Comparison of ENCODE assay signal across 8 cellular contexts in genomic region chr11:63813563-63814382, GRCh38. TPM values are rescaled to one million over a fixed set of nuclear protein-coding genes. Genes with fewer than 3 reads are reported as not detected.
DNase-seq lines count a peak whose midpoint lies in the region; ATAC-seq, FAIRE-seq and TF ChIP-seq lines count a peak whose summit lies in the region.

No MANE protein-coding gene starts in this region.

- H3K4me1 Mint-ChIP-seq in nephron = peaks cover 29% of the 10 kb centered on the region

- POLR2A ChIA-PET in AG04449 (lab: Yijun Ruan, JAX) = interaction anchor here (0.7 kb wide), 1 partner anchor 11 kb away, joined by 3 read pairs; no protein-coding TSS in a partner anchor

- peaks cover 34% of the 10 kb centered on the region for H3K36me3 Mint-ChIP-seq in nephron (ENCODE audit: low read depth)

- no peaks in the 10 kb centered on the region for H3K27me3 Mint-ChIP-seq in nephron (ENCODE audit: low read depth)

- H3K27ac Mint-ChIP-seq in nephron = peak overlapping the region in 2 of 3 experiments; percentile 30 to 46

- no peaks in the 10 kb centered on the region for H3K9me3 Mint-ChIP-seq in nephron

- H3K4me3 ChIP-seq in AG04449 (ENCODE audit: low read depth, low read length) = peak overlapping the region; percentile 95

- H3K4me3 Mint-ChIP-seq in nephron = peak overlapping the region; percentile 88 to 92 (median 91)

- no peak for TF ChIP-seq CTCF in AG04449 (IDR thresholded peaks at IDR 0.05; ENCODE audit: insufficient read depth, low read length, missing control alignments)
- TF ChIP-seq CTCF in nephron (IDR thresholded peaks at IDR 0.05; ENCODE audit: unreplicated experiment in 3 of 3) = no peak

- no peak for FAIRE-seq in GM18507 (lab: Jason Lieb, UNC)

- peak; percentile 37 for ATAC-seq in HG02981 (IDR thresholded peaks at IDR 0.05; ENCODE audit: unreplicated experiment)

- DNase-seq in AG04449 (ENCODE audit: low read depth, low spot score) = no peak
- DNase-seq in GM18507 (ENCODE audit: extremely low spot score, insufficient read length, low read depth) = peak; percentile 25
- DNase-seq in NCI-H748 treated with DMSO at 0.1 percent for 48 hours (lab: John Stamatoyannopoulos, UW) = peak; percentile 15
- DNase-seq in activated effector memory CD4-positive, alpha-beta T cell treated with Interleukin-2 at 50 U/mL for 16 hours = peak; percentile 13
- DNase-seq in fibroblast of the conjunctiva (ENCODE audit: low read depth) = peak; percentile 33
- peak; percentile 65 for DNase-seq in ureter (ENCODE audit: low spot score)

- CTCF ChIA-PET in AG04449 (lab: Yijun Ruan, JAX) = interaction anchor here (0.7 to 1.4 kb wide), 2 partner anchors 16 to 132 kb away, joined by 3 read pairs; no protein-coding TSS in a partner anchor

RNA-seq across cellular contexts. Expression of gene SPINDOC, which starts 0.5 kb away (rescaled TPM):
- 13.0 TPM for total RNA-seq in ureter

RNA-seq across cellular contexts. Expression of gene MARK2, which starts 25.1 kb away (rescaled TPM):
- 61.5 TPM for total RNA-seq in ureter

RNA-seq across cellular contexts. Expression of gene ZFTA, which starts 45.2 kb away (rescaled TPM):
- 6.5 TPM for total RNA-seq in ureter
